Comparison of ENCODE assay signal across 10 cellular contexts in genomic region chr18:36688020-36688965, GRCh38.
A peak's percentile ranks its signal among the peaks of the same experiment; 100 is the strongest.
DNase-seq lines count a peak whose midpoint lies in the region; ATAC-seq, FAIRE-seq and TF ChIP-seq lines count a peak whose summit lies in the region.
"Had no signal": no experiment of that assay in that cellular context is flagged by ENCODE, and none has a peak within 500 bp of the region (broad histone marks: within the 10 kb centered on the region; RNA-seq: fewer than 3 reads in every experiment).

No MANE protein-coding gene starts in this region.

- ATAC-seq in K562, result peak; percentile 93
- ATAC-seq in activated T-helper 17 cell treated with anti-CD3 and anti-CD28 coated beads, Interleukin-2, amount 50 U/mL, for 72 hours (replicated peaks), result no peak
- ATAC-seq: stimulated activated effector memory CD8-positive, alpha-beta T cell treated with anti-CD3 and anti-CD28 coated beads, Interleukin-12 subunit alpha, Interleukin-12 subunit beta, amount 100 ng/mL, for 72 hours; T-helper 17 cell had no signal

- H3K9me1 ChIP-seq in K562 (ENCODE audit: control insufficient read depth, insufficient read depth, low read length), result no peaks in the 10 kb centered on the region

- in situ Hi-C loops in K562 (cut with MboI), result no loop called here

- peak; percentile 82 to 91 (median 83) for TF ChIP-seq CTCF in K562 (IDR thresholded peaks at IDR 0.05 in 2 of 3, conservative IDR thresholded peaks at IDR 0.05 in 1 of 3; ENCODE audit: insufficient read depth in 2 of 3, low read depth in 1 of 3, low read length in 3 of 3)

- CTCF ChIA-PET in K562 (lab: Yijun Ruan, JAX; ENCODE audit: low intra/inter-chr PET ratio), result interaction anchor here (1.5 to 2.9 kb wide), 3 partner anchors 69 to 211 kb away, joined by 7 to 14 read pairs (median 11); no protein-coding TSS in a partner anchor

- no peak for TF ChIP-seq POLR2A in K562 (conservative IDR thresholded peaks at IDR 0.05)

- peak; percentile 90 for FAIRE-seq in K562 (lab: Jason Lieb, UNC)

- H2AFZ ChIP-seq in K562 (ENCODE audit: low read depth, low read length), result no peak overlapping the region

- H4K20me1 ChIP-seq in K562 (replicated peaks; ENCODE audit: control insufficient read depth, insufficient read depth, low read length), result no peaks in the 10 kb centered on the region

- no peak for TF ChIP-seq EP300 in K562 (IDR thresholded peaks at IDR 0.05; ENCODE audit: low read length)

- H3K4me3 ChIP-seq in Jurkat, Clone E6-1 (ENCODE audit: low read length), result no peak overlapping the region
- no peak overlapping the region for H3K4me3 ChIP-seq in K562

- H3K4me1 ChIP-seq in K562 (replicated peaks in 1 of 2; ENCODE audit: control insufficient read depth in 2 of 2, insufficient read depth in 2 of 2, low read length in 2 of 2), result no peaks in the 10 kb centered on the region

- no peaks in the 10 kb centered on the region for H3K4me1 Mint-ChIP-seq in activated T-helper 17 cell treated with anti-CD3 and anti-CD28 coated beads, Interleukin-2, amount 50 U/mL, for 72 hours
- H3K4me1 Mint-ChIP-seq: stimulated activated effector memory CD8-positive, alpha-beta T cell treated with anti-CD3 and anti-CD28 coated beads, Interleukin-12 subunit alpha, Interleukin-12 subunit beta, amount 100 ng/mL, for 72 hours had no signal

- H3K27ac Mint-ChIP-seq in activated T-helper 17 cell treated with anti-CD3 and anti-CD28 coated beads, Interleukin-2, amount 50 U/mL, for 72 hours, result no peak overlapping the region
- H3K27ac Mint-ChIP-seq: stimulated activated effector memory CD8-positive, alpha-beta T cell treated with anti-CD3 and anti-CD28 coated beads, Interleukin-12 subunit alpha, Interleukin-12 subunit beta, amount 100 ng/mL, for 72 hours; T-helper 17 cell had no signal

- H3K9me3 ChIP-seq in K562 (replicated peaks; ENCODE audit: control insufficient read depth, insufficient read depth, low read depth, low read length), result no peaks in the 10 kb centered on the region

- H3K79me2 ChIP-seq in K562 (ENCODE audit: control insufficient read depth, insufficient read depth, low read length), result no peaks in the 10 kb centered on the region

- no peak overlapping the region for H3K4me3 Mint-ChIP-seq in activated T-helper 17 cell treated with anti-CD3 and anti-CD28 coated beads, Interleukin-2, amount 50 U/mL, for 72 hours
- H3K4me3 Mint-ChIP-seq: stimulated activated effector memory CD8-positive, alpha-beta T cell treated with anti-CD3 and anti-CD28 coated beads, Interleukin-12 subunit alpha, Interleukin-12 subunit beta, amount 100 ng/mL, for 72 hours; T-helper 17 cell had no signal

- H3K9me3 Mint-ChIP-seq in activated T-helper 17 cell treated with anti-CD3 and anti-CD28 coated beads, Interleukin-2, amount 50 U/mL, for 72 hours, result no peaks in the 10 kb centered on the region

- DNase-seq in COLO829 (ENCODE audit: low spot score) (peak; percentile 76), GM19238 (ENCODE audit: insufficient read length, low spot score) (peak; percentile 39), RPMI7951 (ENCODE audit: low read depth) (peak; percentile 61), K562 (ENCODE audit: extremely low read depth in 1 of 4, low spot score in 3 of 4) (peak; percentile 74 to 79 (median 78)), iPS DF 4.7 (ENCODE audit: extremely low read depth, low spot score) (peak; percentile 7)
- DNase-seq in Jurkat, Clone E6-1 (ENCODE audit: low read depth, low spot score), result peak; percentile 63
- DNase-seq in stimulated activated CD4-positive, alpha-beta T cell treated with anti-CD3 and anti-CD28 coated beads, Interleukin-12 subunit alpha, Interleukin-12 subunit beta, amount 100 ng/mL, for 4 hours, result peak; percentile 35

- intact Hi-C loops in K562 (cut with micrococcal nuclease), result loop anchor here (1.0 to 5.0 kb wide), 3 partner anchors 69 to 209 kb away; no protein-coding TSS in a partner anchor

- H3K27me3 ChIP-seq in K562 (ENCODE audit: control insufficient read depth in 2 of 2, insufficient read depth in 2 of 2, low read length in 2 of 2), result peaks cover 0 to 11% of the 10 kb centered on the region in 2 experiments; a peak in 3 of 5 replicates

- H3K4me2 ChIP-seq in K562 (ENCODE audit: insufficient read depth, low read length), result no peak overlapping the region

- peak; percentile 57 to 83 for TF ChIP-seq RAD21 in K562 (CRISPR knock-in tag; conservative IDR thresholded peaks at IDR 0.05 in 1 of 2, IDR thresholded peaks at IDR 0.05 in 1 of 2)

- H3K27me3 Mint-ChIP-seq in activated T-helper 17 cell treated with anti-CD3 and anti-CD28 coated beads, Interleukin-2, amount 50 U/mL, for 72 hours, result peaks cover 18% of the 10 kb centered on the region

- POLR2A ChIA-PET in K562 (lab: Yijun Ruan, JAX), result interaction anchor here (0.6 to 1.0 kb wide), 3 partner anchors 67 to 337 kb away, joined by 3 to 4 read pairs (median 4); no protein-coding TSS in a partner anchor

- BruUV-seq in K562 (replicated peaks; lab: Mats Ljungman, UMichigan), result no TSS peak

- no peaks in the 10 kb centered on the region for H3K36me3 ChIP-seq in K562 (ENCODE audit: control insufficient read depth, insufficient read depth, low read length)

- WGBS in K562 (ENCODE audit: insufficient coverage, low coverage, missing lambda C conversion rate), result 15% methylated on average over 3 of the region's 3 CpGs

- H3K36me3 Mint-ChIP-seq in activated T-helper 17 cell treated with anti-CD3 and anti-CD28 coated beads, Interleukin-2, amount 50 U/mL, for 72 hours (ENCODE audit: low read depth), result no peaks in the 10 kb centered on the region
- H3K36me3 Mint-ChIP-seq: stimulated activated effector memory CD8-positive, alpha-beta T cell treated with anti-CD3 and anti-CD28 coated beads, Interleukin-12 subunit alpha, Interleukin-12 subunit beta, amount 100 ng/mL, for 72 hours had no signal

- H3K27ac ChIP-seq in K562 (ENCODE audit: extremely low read depth, low read depth, low read length), result no peak overlapping the region

- H3K9ac ChIP-seq in K562 (ENCODE audit: insufficient read depth in 1 of 2, low read depth in 2 of 2, low read length in 2 of 2), result no peak overlapping the region

TF ChIP-seq in K562, 482 proteins besides CTCF, POLR2A, EP300 and RAD21:
- TF ChIP-seq SMC3 (conservative IDR thresholded peaks at IDR 0.05; ENCODE audit: insufficient read depth, low read depth, low read length) (peak; percentile 93), PCBP2 (IDR thresholded peaks at IDR 0.05; ENCODE audit: low read depth, low read length, poor library complexity, severe bottlenecking) (no peak), ZBTB12 (CRISPR knock-in tag; IDR thresholded peaks at IDR 0.05) (no peak), DEAF1 (CRISPR knock-in tag; IDR thresholded peaks at IDR 0.05) (peak; percentile 42; the same call in 1 of the 2 replicates)

Comparison
In these comparisons a context has a peak if more than half of its experiments do, and no peak if none do; other contexts are left out.
1. DNase-seq: peak in every context shown above with its lines; median percentile 78 in K562; 76 in COLO829; 63 in Jurkat, Clone E6-1; 61 in RPMI7951; 39 in GM19238; 35 in stimulated activated CD4-positive, alpha-beta T cell treated with anti-CD3 and anti-CD28 coated beads, Interleukin-12 subunit alpha, Interleukin-12 subunit beta, amount 100 ng/mL, for 4 hours; 7 in iPS DF 4.7.